In the genomic region with DNA sequence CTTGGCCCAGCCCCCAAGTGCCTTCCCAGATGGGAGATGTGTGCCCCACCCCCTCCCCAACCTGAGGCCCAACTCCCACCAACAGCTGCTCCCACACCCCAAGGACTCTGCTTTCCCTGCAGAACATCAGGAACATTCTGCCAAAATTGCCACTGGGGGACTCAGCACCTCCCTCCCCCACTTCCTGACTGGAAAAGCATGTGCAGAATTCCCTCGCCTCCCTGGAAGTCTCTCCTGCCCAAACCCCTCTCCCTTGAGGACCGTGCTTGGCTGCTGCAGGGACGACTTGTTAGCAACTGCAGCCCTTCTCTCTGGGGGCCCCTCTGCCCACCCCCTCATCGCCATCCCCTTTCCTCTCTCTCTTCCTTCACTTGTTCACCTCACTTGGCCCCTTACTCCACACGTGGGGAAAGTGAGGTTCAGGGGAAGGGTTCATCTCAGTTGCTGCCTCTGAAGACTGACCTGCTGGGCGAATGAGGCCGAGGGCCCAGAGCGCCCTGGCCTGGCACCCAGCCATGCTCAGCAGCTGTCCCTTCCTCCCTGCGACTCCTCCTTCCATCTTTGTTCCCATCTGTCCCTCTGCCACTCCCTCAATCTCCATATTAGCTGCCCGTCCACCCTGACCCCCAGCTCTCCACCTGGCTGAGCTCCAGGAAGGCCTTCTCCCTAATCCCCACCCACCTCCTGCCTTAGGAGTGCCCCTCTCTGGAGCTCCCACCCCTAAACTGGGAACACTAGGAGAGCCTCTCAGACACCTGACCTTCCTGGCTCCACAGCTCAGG, we compare ENCODE assay signal across 1 cellular context.
TF ChIP-seq lines count a peak whose summit lies in the region.

No MANE protein-coding gene starts in this region.

TF ChIP-seq in GM23338, 12 proteins besides CTCF, POLR2A, EP300 and RAD21:
- TF ChIP-seq, protein P1, sequence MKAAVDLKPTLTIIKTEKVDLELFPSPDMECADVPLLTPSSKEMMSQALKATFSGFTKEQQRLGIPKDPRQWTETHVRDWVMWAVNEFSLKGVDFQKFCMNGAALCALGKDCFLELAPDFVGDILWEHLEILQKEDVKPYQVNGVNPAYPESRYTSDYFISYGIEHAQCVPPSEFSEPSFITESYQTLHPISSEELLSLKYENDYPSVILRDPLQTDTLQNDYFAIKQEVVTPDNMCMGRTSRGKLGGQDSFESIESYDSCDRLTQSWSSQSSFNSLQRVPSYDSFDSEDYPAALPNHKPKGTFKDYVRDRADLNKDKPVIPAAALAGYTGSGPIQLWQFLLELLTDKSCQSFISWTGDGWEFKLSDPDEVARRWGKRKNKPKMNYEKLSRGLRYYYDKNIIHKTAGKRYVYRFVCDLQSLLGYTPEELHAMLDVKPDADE (IDR thresholded peaks at IDR 0.05) = no peak
- TF ChIP-seq NANOG (IDR thresholded peaks at IDR 0.05; ENCODE audit: borderline replicate concordance) = no peak
- TF ChIP-seq ZNF114 (CRISPR knock-in tag; IDR thresholded peaks at IDR 0.05) = no peak
- no peak for TF ChIP-seq POLR2AphosphoS5 (IDR thresholded peaks at IDR 0.05; ENCODE audit: low read depth)
- TF ChIP-seq CREB1 (CRISPR knock-in tag; IDR thresholded peaks at IDR 0.05; ENCODE audit: low read depth) = no peak
- TF ChIP-seq JUNB (IDR thresholded peaks at IDR 0.05; ENCODE audit: unreplicated experiment) = no peak
- no peak for TF ChIP-seq EZH2 (IDR thresholded peaks at IDR 0.05; ENCODE audit: low read depth, unreplicated experiment)
- TF ChIP-seq, protein P2, sequence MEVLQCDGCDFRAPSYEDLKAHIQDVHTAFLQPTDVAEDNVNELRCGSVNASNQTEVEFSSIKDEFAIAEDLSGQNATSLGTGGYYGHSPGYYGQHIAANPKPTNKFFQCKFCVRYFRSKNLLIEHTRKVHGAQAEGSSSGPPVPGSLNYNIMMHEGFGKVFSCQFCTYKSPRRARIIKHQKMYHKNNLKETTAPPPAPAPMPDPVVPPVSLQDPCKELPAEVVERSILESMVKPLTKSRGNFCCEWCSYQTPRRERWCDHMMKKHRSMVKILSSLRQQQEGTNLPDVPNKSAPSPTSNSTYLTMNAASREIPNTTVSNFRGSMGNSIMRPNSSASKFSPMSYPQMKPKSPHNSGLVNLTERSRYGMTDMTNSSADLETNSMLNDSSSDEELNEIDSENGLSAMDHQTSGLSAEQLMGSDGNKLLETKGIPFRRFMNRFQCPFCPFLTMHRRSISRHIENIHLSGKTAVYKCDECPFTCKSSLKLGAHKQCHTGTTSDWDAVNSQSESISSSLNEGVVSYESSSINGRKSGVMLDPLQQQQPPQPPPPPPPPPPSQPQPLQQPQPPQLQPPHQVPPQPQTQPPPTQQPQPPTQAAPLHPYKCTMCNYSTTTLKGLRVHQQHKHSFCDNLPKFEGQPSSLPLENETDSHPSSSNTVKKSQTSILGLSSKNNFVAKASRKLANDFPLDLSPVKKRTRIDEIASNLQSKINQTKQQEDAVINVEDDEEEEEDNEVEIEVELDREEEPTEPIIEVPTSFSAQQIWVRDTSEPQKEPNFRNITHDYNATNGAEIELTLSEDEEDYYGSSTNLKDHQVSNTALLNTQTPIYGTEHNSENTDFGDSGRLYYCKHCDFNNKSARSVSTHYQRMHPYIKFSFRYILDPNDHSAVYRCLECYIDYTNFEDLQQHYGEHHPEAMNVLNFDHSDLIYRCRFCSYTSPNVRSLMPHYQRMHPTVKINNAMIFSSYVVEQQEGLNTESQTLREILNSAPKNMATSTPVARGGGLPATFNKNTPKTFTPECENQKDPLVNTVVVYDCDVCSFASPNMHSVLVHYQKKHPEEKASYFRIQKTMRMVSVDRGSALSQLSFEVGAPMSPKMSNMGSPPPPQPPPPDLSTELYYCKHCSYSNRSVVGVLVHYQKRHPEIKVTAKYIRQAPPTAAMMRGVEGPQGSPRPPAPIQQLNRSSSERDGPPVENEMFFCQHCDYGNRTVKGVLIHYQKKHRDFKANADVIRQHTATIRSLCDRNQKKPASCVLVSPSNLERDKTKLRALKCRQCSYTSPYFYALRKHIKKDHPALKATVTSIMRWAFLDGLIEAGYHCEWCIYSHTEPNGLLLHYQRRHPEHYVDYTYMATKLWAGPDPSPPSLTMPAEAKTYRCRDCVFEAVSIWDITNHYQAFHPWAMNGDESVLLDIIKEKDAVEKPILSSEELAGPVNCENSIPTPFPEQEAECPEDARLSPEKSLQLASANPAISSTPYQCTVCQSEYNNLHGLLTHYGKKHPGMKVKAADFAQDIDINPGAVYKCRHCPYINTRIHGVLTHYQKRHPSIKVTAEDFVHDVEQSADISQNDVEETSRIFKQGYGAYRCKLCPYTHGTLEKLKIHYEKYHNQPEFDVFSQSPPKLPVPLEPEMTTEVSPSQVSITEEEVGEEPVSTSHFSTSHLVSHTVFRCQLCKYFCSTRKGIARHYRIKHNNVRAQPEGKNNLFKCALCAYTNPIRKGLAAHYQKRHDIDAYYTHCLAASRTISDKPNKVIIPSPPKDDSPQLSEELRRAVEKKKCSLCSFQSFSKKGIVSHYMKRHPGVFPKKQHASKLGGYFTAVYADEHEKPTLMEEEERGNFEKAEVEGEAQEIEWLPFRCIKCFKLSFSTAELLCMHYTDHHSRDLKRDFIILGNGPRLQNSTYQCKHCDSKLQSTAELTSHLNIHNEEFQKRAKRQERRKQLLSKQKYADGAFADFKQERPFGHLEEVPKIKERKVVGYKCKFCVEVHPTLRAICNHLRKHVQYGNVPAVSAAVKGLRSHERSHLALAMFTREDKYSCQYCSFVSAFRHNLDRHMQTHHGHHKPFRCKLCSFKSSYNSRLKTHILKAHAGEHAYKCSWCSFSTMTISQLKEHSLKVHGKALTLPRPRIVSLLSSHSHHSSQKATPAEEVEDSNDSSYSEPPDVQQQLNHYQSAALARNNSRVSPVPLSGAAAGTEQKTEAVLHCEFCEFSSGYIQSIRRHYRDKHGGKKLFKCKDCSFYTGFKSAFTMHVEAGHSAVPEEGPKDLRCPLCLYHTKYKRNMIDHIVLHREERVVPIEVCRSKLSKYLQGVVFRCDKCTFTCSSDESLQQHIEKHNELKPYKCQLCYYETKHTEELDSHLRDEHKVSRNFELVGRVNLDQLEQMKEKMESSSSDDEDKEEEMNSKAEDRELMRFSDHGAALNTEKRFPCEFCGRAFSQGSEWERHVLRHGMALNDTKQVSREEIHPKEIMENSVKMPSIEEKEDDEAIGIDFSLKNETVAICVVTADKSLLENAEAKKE (CRISPR knock-in tag; IDR thresholded peaks at IDR 0.05) = no peak
- TF ChIP-seq ZNF331 (CRISPR knock-in tag; IDR thresholded peaks at IDR 0.05; ENCODE audit: low read depth) = no peak
- no peak for TF ChIP-seq EZH2phosphoT487 (IDR thresholded peaks at IDR 0.05; ENCODE audit: unreplicated experiment)
- TF ChIP-seq, protein P3, sequence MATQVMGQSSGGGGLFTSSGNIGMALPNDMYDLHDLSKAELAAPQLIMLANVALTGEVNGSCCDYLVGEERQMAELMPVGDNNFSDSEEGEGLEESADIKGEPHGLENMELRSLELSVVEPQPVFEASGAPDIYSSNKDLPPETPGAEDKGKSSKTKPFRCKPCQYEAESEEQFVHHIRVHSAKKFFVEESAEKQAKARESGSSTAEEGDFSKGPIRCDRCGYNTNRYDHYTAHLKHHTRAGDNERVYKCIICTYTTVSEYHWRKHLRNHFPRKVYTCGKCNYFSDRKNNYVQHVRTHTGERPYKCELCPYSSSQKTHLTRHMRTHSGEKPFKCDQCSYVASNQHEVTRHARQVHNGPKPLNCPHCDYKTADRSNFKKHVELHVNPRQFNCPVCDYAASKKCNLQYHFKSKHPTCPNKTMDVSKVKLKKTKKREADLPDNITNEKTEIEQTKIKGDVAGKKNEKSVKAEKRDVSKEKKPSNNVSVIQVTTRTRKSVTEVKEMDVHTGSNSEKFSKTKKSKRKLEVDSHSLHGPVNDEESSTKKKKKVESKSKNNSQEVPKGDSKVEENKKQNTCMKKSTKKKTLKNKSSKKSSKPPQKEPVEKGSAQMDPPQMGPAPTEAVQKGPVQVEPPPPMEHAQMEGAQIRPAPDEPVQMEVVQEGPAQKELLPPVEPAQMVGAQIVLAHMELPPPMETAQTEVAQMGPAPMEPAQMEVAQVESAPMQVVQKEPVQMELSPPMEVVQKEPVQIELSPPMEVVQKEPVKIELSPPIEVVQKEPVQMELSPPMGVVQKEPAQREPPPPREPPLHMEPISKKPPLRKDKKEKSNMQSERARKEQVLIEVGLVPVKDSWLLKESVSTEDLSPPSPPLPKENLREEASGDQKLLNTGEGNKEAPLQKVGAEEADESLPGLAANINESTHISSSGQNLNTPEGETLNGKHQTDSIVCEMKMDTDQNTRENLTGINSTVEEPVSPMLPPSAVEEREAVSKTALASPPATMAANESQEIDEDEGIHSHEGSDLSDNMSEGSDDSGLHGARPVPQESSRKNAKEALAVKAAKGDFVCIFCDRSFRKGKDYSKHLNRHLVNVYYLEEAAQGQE (IDR thresholded peaks at IDR 0.05; ENCODE audit: unreplicated experiment) = no peak
- TF ChIP-seq STAT1 (IDR thresholded peaks at IDR 0.05; ENCODE audit: unreplicated experiment) = no peak
